In genomic region chr3:62451211-62451892, GRCh38 we compare ENCODE assay signal across 1 cellular context.
TF ChIP-seq lines count a peak whose summit lies in the region.

No MANE protein-coding gene starts in this region.

TF ChIP-seq in K562, 482 proteins besides CTCF, POLR2A, EP300 and RAD21 (continued from another document):
- TF ChIP-seq MCM2 (IDR thresholded peaks at IDR 0.05; ENCODE audit: low read depth) (no peak), POLR2AphosphoS2 (IDR thresholded peaks at IDR 0.05; ENCODE audit: low read length) (no peak), KLF10 (CRISPR knock-in tag; IDR thresholded peaks at IDR 0.05) (no peak), RB1 (IDR thresholded peaks at IDR 0.05; ENCODE audit: low read depth) (no peak), DMBX1 (CRISPR knock-in tag; IDR thresholded peaks at IDR 0.05; ENCODE audit: borderline replicate concordance) (no peak)
